Comparison of ENCODE assay signal across 9 cellular contexts in the genomic region with DNA sequence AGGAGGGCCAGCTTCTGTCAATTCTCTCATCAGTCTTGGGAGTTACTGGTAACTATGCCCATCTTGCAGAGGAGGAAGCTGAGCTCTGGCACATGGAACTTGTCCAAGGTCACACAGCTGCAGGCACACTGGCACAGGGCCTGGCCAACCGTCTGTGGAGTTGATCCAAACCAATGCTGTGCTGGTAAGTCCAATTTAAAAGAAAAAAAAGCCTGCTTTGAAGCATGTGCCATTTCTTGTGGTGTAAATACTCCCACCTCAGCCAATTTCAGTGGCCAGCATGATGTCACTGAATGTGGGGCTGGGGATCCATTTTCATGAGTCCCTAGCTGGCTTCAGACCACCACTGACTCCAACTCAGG.
DNase-seq lines count a peak whose midpoint lies in the region; ATAC-seq and TF ChIP-seq lines count a peak whose summit lies in the region.
"Had no signal": no experiment of that assay in that cellular context is flagged by ENCODE, and none has a peak within 500 bp of the region (broad histone marks: within the 10 kb centered on the region; RNA-seq: fewer than 3 reads in every experiment).

No MANE protein-coding gene starts in this region.

- H3K4me3 Mint-ChIP-seq in activated CD8-positive, alpha-beta T cell treated with anti-CD3 and anti-CD28 coated beads for 36 hours: peak overlapping the region; percentile 58
- H3K4me3 Mint-ChIP-seq in stimulated activated effector memory CD8-positive, alpha-beta T cell treated with anti-CD3 and anti-CD28 coated beads, Interleukin-12 subunit alpha, Interleukin-12 subunit beta, amount 100 ng/mL, for 72 hours: peak overlapping the region; percentile 70

- 20 to 36% (median 34%) methylated on average over 1 of the region's 1 CpG for WGBS in heart left ventricle, 4 donors
- WGBS in ovary, 3 donors: 9 to 24% (median 19%) methylated on average over 1 of the region's 1 CpG

- peak overlapping the region; percentile 86 for H3K27ac Mint-ChIP-seq in activated CD8-positive, alpha-beta T cell treated with anti-CD3 and anti-CD28 coated beads for 36 hours
- peak overlapping the region; percentile 93 for H3K27ac Mint-ChIP-seq in stimulated activated effector memory CD8-positive, alpha-beta T cell treated with anti-CD3 and anti-CD28 coated beads, Interleukin-12 subunit alpha, Interleukin-12 subunit beta, amount 100 ng/mL, for 72 hours

- TF ChIP-seq POLR2A in heart left ventricle (IDR thresholded peaks at IDR 0.05) (no peak), ovary (IDR thresholded peaks at IDR 0.05) (no peak)

- no peak for TF ChIP-seq CTCF in activated CD8-positive, alpha-beta T cell treated with anti-CD3 and anti-CD28 coated beads for 36 hours (IDR thresholded peaks at IDR 0.05)
- TF ChIP-seq CTCF in heart left ventricle (IDR thresholded peaks at IDR 0.05) (no peak), ovary (IDR thresholded peaks at IDR 0.05) (no peak)

- H3K4me1 ChIP-seq in heart left ventricle: peaks cover 0 to 67% (median 20%) of the 10 kb centered on the region in 12 donors
- H3K4me1 ChIP-seq in ovary (ENCODE audit: insufficient read depth): peaks cover 9% of the 10 kb centered on the region

- ATAC-seq in GM21717 (IDR thresholded peaks at IDR 0.05; ENCODE audit: unreplicated experiment) (peak; percentile 31), heart left ventricle (peak in 3 of 4 donors; percentile 18 to 57 (median 53)), GM21786 (IDR thresholded peaks at IDR 0.05; ENCODE audit: unreplicated experiment) (no peak)
- peak; percentile 9 for ATAC-seq in activated CD8-positive, alpha-beta T cell treated with anti-CD3 and anti-CD28 coated beads for 36 hours
- peak; percentile 58 for ATAC-seq in stimulated activated effector memory CD8-positive, alpha-beta T cell treated with anti-CD3 and anti-CD28 coated beads, Interleukin-12 subunit alpha, Interleukin-12 subunit beta, amount 100 ng/mL, for 72 hours

- H3K4me1 Mint-ChIP-seq in activated CD8-positive, alpha-beta T cell treated with anti-CD3 and anti-CD28 coated beads for 36 hours (ENCODE audit: low read depth): peaks cover 26% of the 10 kb centered on the region
- peaks cover 43% of the 10 kb centered on the region for H3K4me1 Mint-ChIP-seq in stimulated activated effector memory CD8-positive, alpha-beta T cell treated with anti-CD3 and anti-CD28 coated beads, Interleukin-12 subunit alpha, Interleukin-12 subunit beta, amount 100 ng/mL, for 72 hours

- H3K27me3 ChIP-seq in heart left ventricle (no peaks in the 10 kb centered on the region), ovary (no peaks in the 10 kb centered on the region)

- no peaks in the 10 kb centered on the region for H3K27me3 Mint-ChIP-seq in activated CD8-positive, alpha-beta T cell treated with anti-CD3 and anti-CD28 coated beads for 36 hours
- H3K27me3 Mint-ChIP-seq: IgD-negative memory B cell had no signal

- peak overlapping the region; percentile 79 to 99 (median 85) for H3K27ac ChIP-seq in heart left ventricle
- peak overlapping the region in 1 of 2 donors; percentile 24 for H3K27ac ChIP-seq in ovary

- TF ChIP-seq EP300 in ovary (IDR thresholded peaks at IDR 0.05): no peak

- H3K36me3 ChIP-seq in heart left ventricle (no peaks in the 10 kb centered on the region), ovary (no peaks in the 10 kb centered on the region)

- H3K36me3 Mint-ChIP-seq in activated CD8-positive, alpha-beta T cell treated with anti-CD3 and anti-CD28 coated beads for 36 hours (ENCODE audit: low read depth): peaks cover 17% of the 10 kb centered on the region
- H3K36me3 Mint-ChIP-seq in stimulated activated effector memory CD8-positive, alpha-beta T cell treated with anti-CD3 and anti-CD28 coated beads, Interleukin-12 subunit alpha, Interleukin-12 subunit beta, amount 100 ng/mL, for 72 hours: peaks cover 70% of the 10 kb centered on the region

- H3K9me3 ChIP-seq in heart left ventricle: peaks cover 0 to 35% (median 25%) of the 10 kb centered on the region in 12 donors
- H3K9me3 ChIP-seq in ovary: peaks cover 0 to 6% of the 10 kb centered on the region in 2 donors

- peak; percentile 42 for DNase-seq in activated CD8-positive, alpha-beta T cell treated with anti-CD3 and anti-CD28 coated beads for 36 hours
- DNase-seq in heart left ventricle: peak in 3 of 5 donors; percentile 55 to 82 (median 75)
- DNase-seq in stimulated activated effector memory CD8-positive, alpha-beta T cell treated with anti-CD3 and anti-CD28 coated beads, Interleukin-12 subunit alpha, Interleukin-12 subunit beta, amount 100 ng/mL, for 72 hours (ENCODE audit: low spot score in 2 of 2): no peak
- no peak for DNase-seq in H4 (ENCODE audit: low spot score)
- no peak for DNase-seq in MV-4-11 (lab: John Stamatoyannopoulos, UW)
- DNase-seq in ovary: no peak

- CTCF ChIA-PET in activated CD8-positive, alpha-beta T cell treated with anti-CD3 and anti-CD28 coated beads for 36 hours (lab: Charles Lee): interaction anchor here (0.9 to 2.4 kb wide), 7 partner anchors 9 to 160 kb away, joined by 3 to 8 read pairs (median 4); no protein-coding TSS in a partner anchor

- peaks cover 33% of the 10 kb centered on the region for H3K9me3 Mint-ChIP-seq in activated CD8-positive, alpha-beta T cell treated with anti-CD3 and anti-CD28 coated beads for 36 hours
- peaks cover 11% of the 10 kb centered on the region for H3K9me3 Mint-ChIP-seq in stimulated activated effector memory CD8-positive, alpha-beta T cell treated with anti-CD3 and anti-CD28 coated beads, Interleukin-12 subunit alpha, Interleukin-12 subunit beta, amount 100 ng/mL, for 72 hours

- POLR2A ChIA-PET in activated CD8-positive, alpha-beta T cell treated with anti-CD3 and anti-CD28 coated beads for 36 hours (lab: Charles Lee): interaction anchor here (0.6 to 2.4 kb wide), 6 partner anchors 9 to 52 kb away, joined by 3 to 8 read pairs (median 6); no protein-coding TSS in a partner anchor

- intact Hi-C loops in activated CD8-positive, alpha-beta T cell treated with anti-CD3 and anti-CD28 coated beads for 36 hours (cut with micrococcal nuclease): loop anchor here (5.0 kb wide), 2 partner anchors 34 to 41 kb away; no protein-coding TSS in a partner anchor
- intact Hi-C loops in heart left ventricle (cut with DNase I) (loop anchor here in 5 of 10 donors (5.0 to 10.0 kb wide), 4 partner anchors 41 to 86 kb away; partner anchors contain the start of gene CHSY1 (in 2 of the 5)), ovary (cut with DNase I) (loop anchor here in 1 of 4 donors (10.0 kb wide), 1 partner anchor 1994 kb away; no protein-coding TSS in a partner anchor)

- H3K4me3 ChIP-seq in heart left ventricle: peak overlapping the region in 5 of 12 donors; percentile 8 to 31 (median 16)
- H3K4me3 ChIP-seq in ovary: no peak overlapping the region

Comparison
In these comparisons a context has a peak if more than half of its experiments do, and no peak if none do; other contexts are left out.
1. DNase-seq: peak in activated CD8-positive, alpha-beta T cell treated with anti-CD3 and anti-CD28 coated beads for 36 hours (single experiment) and heart left ventricle (3 of 5); none in stimulated activated effector memory CD8-positive, alpha-beta T cell treated with anti-CD3 and anti-CD28 coated beads, Interleukin-12 subunit alpha, Interleukin-12 subunit beta, amount 100 ng/mL, for 72 hours (0 of 2), H4 (single experiment), MV-4-11 (single experiment) and ovary (0 of 5).